ENCODE assay signal across 1 cellular context in the genomic region with DNA sequence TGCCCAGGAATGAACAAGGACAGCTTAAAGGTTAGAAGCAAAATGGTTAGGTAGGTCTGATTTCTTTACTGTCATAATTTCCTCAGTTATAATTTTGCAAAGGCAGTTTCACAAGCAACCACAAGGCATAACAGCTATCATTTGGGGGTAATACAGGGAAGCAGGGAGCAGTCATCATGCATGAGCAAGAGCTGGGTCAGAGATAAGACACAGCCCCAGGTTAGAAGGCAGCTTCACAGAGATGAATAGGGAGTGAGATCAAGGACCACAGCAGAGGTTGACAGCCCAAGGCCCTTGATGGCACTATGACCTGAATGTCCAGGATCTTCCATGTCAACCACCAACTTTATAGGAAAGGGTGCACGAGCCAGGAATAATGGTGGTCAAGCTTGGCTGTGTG.
TF ChIP-seq lines count a peak whose summit lies in the region.

No MANE protein-coding gene starts in this region.

TF ChIP-seq in HCT116, 20 proteins besides CTCF, POLR2A, EP300 and RAD21 (continued from another document):
- TF ChIP-seq, protein P1, sequence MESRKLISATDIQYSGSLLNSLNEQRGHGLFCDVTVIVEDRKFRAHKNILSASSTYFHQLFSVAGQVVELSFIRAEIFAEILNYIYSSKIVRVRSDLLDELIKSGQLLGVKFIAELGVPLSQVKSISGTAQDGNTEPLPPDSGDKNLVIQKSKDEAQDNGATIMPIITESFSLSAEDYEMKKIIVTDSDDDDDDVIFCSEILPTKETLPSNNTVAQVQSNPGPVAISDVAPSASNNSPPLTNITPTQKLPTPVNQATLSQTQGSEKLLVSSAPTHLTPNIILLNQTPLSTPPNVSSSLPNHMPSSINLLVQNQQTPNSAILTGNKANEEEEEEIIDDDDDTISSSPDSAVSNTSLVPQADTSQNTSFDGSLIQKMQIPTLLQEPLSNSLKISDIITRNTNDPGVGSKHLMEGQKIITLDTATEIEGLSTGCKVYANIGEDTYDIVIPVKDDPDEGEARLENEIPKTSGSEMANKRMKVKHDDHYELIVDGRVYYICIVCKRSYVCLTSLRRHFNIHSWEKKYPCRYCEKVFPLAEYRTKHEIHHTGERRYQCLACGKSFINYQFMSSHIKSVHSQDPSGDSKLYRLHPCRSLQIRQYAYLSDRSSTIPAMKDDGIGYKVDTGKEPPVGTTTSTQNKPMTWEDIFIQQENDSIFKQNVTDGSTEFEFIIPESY (IDR thresholded peaks at IDR 0.05; ENCODE audit: extremely low read depth, insufficient replicate concordance, low read length): no peak
- TF ChIP-seq ELF1 (IDR thresholded peaks at IDR 0.05; ENCODE audit: borderline replicate concordance, low read depth) (no peak), JUND (IDR thresholded peaks at IDR 0.05) (no peak), SP1 (IDR thresholded peaks at IDR 0.05; ENCODE audit: low read depth) (no peak), YY1 (IDR thresholded peaks at IDR 0.05; ENCODE audit: extremely low read depth, insufficient replicate concordance, low read depth, low read length) (no peak)
- TF ChIP-seq, protein P2, sequence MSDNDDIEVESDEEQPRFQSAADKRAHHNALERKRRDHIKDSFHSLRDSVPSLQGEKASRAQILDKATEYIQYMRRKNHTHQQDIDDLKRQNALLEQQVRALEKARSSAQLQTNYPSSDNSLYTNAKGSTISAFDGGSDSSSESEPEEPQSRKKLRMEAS (IDR thresholded peaks at IDR 0.05): no peak
